In genomic region chr3:69388241-69388640, GRCh38 we compare ENCODE assay signal across 24 cellular contexts. TPM values are rescaled to one million over a fixed set of nuclear protein-coding genes. Genes with fewer than 3 reads are reported as not detected.
DNase-seq lines count a peak whose midpoint lies in the region; ATAC-seq, FAIRE-seq and TF ChIP-seq lines count a peak whose summit lies in the region.
"Had no signal": no experiment of that assay in that cellular context is flagged by ENCODE, and none has a peak within 500 bp of the region (broad histone marks: within the 10 kb centered on the region; RNA-seq: fewer than 3 reads in every experiment).

No MANE protein-coding gene starts in this region.

- H3K27me3 Mint-ChIP-seq in astrocyte (ENCODE audit: low read depth, unreplicated experiment) (peaks cover 12% of the 10 kb centered on the region), neural crest cell (ENCODE audit: low read depth) (peaks cover 51% of the 10 kb centered on the region)
- peaks cover 67% of the 10 kb centered on the region for H3K27me3 Mint-ChIP-seq in activated CD4-positive, alpha-beta memory T cell treated with anti-CD3 and anti-CD28 coated beads, Interleukin-2, amount 10 ng/mL, durations not matched to agents 7 days and 5 days

- WGBS in body of pancreas, 2 donors = 47 to 76% methylated on average over 4 of the region's 4 CpGs

- CTCF ChIA-PET in activated CD4-positive, alpha-beta memory T cell treated with anti-CD3 and anti-CD28 coated beads, Interleukin-2, amount 10 ng/mL, durations not matched to agents 7 days and 5 days (lab: Charles Lee) = interaction anchor here (0.8 to 3.6 kb wide), 2 partner anchors 10 to 22 kb away, joined by 3 to 8 read pairs; no protein-coding TSS in a partner anchor

- TF ChIP-seq CTCF in astrocyte (IDR thresholded peaks at IDR 0.05; ENCODE audit: insufficient read depth, low read depth, low read length) (no peak), neural crest cell (conservative IDR thresholded peaks at IDR 0.05) (no peak), body of pancreas (IDR thresholded peaks at IDR 0.05) (no peak)

- H3K9me3 Mint-ChIP-seq in astrocyte (ENCODE audit: unreplicated experiment) (no peaks in the 10 kb centered on the region), neural crest cell (no peaks in the 10 kb centered on the region)
- H3K9me3 Mint-ChIP-seq in activated CD4-positive, alpha-beta memory T cell treated with anti-CD3 and anti-CD28 coated beads, Interleukin-2, amount 10 ng/mL, durations not matched to agents 7 days and 5 days = no peaks in the 10 kb centered on the region
- H3K9me3 Mint-ChIP-seq: CD4-positive, alpha-beta memory T cell; H9 had no signal

- no peak overlapping the region for H3K4me3 ChIP-seq in astrocyte (ENCODE audit: insufficient read depth, low read depth, low read length)
- no peak overlapping the region for H3K4me3 ChIP-seq in body of pancreas

- H3K79me2 ChIP-seq in astrocyte (ENCODE audit: insufficient read depth, low read length) = no peaks in the 10 kb centered on the region

- H3K4me2 ChIP-seq in astrocyte (ENCODE audit: low read length) = no peak overlapping the region

- peak overlapping the region; percentile 31 for H3K27ac Mint-ChIP-seq in astrocyte (ENCODE audit: unreplicated experiment)
- H3K27ac Mint-ChIP-seq in neural crest cell (ENCODE audit: unreplicated experiment) = no peak overlapping the region
- no peak overlapping the region for H3K27ac Mint-ChIP-seq in activated CD4-positive, alpha-beta memory T cell treated with anti-CD3 and anti-CD28 coated beads, Interleukin-2, amount 10 ng/mL, durations not matched to agents 7 days and 5 days
- H3K27ac Mint-ChIP-seq: CD14-positive monocyte; CD4-positive, alpha-beta memory T cell; H9; IgD-negative memory B cell had no signal

- peaks cover 31% of the 10 kb centered on the region for H3K27me3 ChIP-seq in astrocyte (ENCODE audit: insufficient read depth, low read length)
- H3K27me3 ChIP-seq in body of pancreas = no peaks in the 10 kb centered on the region
- H3K27me3 ChIP-seq: BE2C had no signal

- H3K27ac ChIP-seq in astrocyte (ENCODE audit: low read depth, low read length) = no peak overlapping the region
- no peak overlapping the region for H3K27ac ChIP-seq in body of pancreas

- H3K9me3 ChIP-seq in astrocyte (ENCODE audit: insufficient read depth, low read depth, low read length) (no peaks in the 10 kb centered on the region), body of pancreas (no peaks in the 10 kb centered on the region)
- H3K9me3 ChIP-seq: BE2C had no signal

- no peak overlapping the region for H3K9ac ChIP-seq in astrocyte (ENCODE audit: low read length)

- FAIRE-seq in astrocyte (lab: Jason Lieb, UNC) = no peak
- FAIRE-seq: A204.1, G401.6, GM12891, GM18507, H1, HepG2 had no signal

- peaks cover 2% of the 10 kb centered on the region for H3K36me3 Mint-ChIP-seq in astrocyte (ENCODE audit: low read depth, unreplicated experiment)
- H3K36me3 Mint-ChIP-seq in neural crest cell (ENCODE audit: low read depth) = no peaks in the 10 kb centered on the region
- H3K36me3 Mint-ChIP-seq in activated CD4-positive, alpha-beta memory T cell treated with anti-CD3 and anti-CD28 coated beads, Interleukin-2, amount 10 ng/mL, durations not matched to agents 7 days and 5 days (ENCODE audit: low read depth) = no peaks in the 10 kb centered on the region
- H3K36me3 Mint-ChIP-seq: CD4-positive, alpha-beta memory T cell; IgD-negative memory B cell had no signal

- no peak overlapping the region for H3K4me3 Mint-ChIP-seq in astrocyte (ENCODE audit: unreplicated experiment)
- H3K4me3 Mint-ChIP-seq in neural crest cell = peak overlapping the region; percentile 12
- H3K4me3 Mint-ChIP-seq in activated CD4-positive, alpha-beta memory T cell treated with anti-CD3 and anti-CD28 coated beads, Interleukin-2, amount 10 ng/mL, durations not matched to agents 7 days and 5 days = no peak overlapping the region
- H3K4me3 Mint-ChIP-seq: CD14-positive monocyte, H9, IgD-negative memory B cell had no signal

- H2AFZ ChIP-seq in astrocyte (ENCODE audit: low read depth, low read length) = no peak overlapping the region

- no peaks in the 10 kb centered on the region for H4K20me1 ChIP-seq in astrocyte (ENCODE audit: insufficient read depth, low read length)

- DNase-seq in EL = peak; percentile 28
- DNase-seq in astrocyte (ENCODE audit: low read depth) = no peak
- no peak for DNase-seq in neural crest cell (ENCODE audit: low read depth, low spot score)
- no peak for DNase-seq in body of pancreas
- no peak for DNase-seq in activated CD4-positive, alpha-beta memory T cell treated with anti-CD3 and anti-CD28 coated beads, Interleukin-2, amount 10 ng/mL, durations not matched to agents 7 days and 5 days
- DNase-seq: ACHN; BE2C; Calu3; CD4-positive, alpha-beta memory T cell; DMS 273 treated with DMSO at 0.1 percent for 48 hours; DMS53; DND-41; H9; KBM-7 had no signal

- intact Hi-C loops in body of pancreas (cut with DNase I) = no loop called here

- ATAC-seq in body of pancreas (no peak), GM18505 (IDR thresholded peaks at IDR 0.05; ENCODE audit: unreplicated experiment) (no peak), HG02588 (IDR thresholded peaks at IDR 0.05; ENCODE audit: unreplicated experiment) (no peak)
- ATAC-seq: HepG2 had no signal

- POLR2A ChIA-PET in activated CD4-positive, alpha-beta memory T cell treated with anti-CD3 and anti-CD28 coated beads, Interleukin-2, amount 10 ng/mL, durations not matched to agents 7 days and 5 days (lab: Charles Lee) = interaction anchor here (1.4 kb wide), 1 partner anchor 22 kb away, joined by 3 read pairs; no protein-coding TSS in a partner anchor

- H3K36me3 ChIP-seq in astrocyte (ENCODE audit: insufficient read depth, low read length) (no peaks in the 10 kb centered on the region), body of pancreas (replicated peaks in 1 of 2; ENCODE audit: insufficient read depth in 1 of 2, low read depth in 2 of 2) (no peaks in the 10 kb centered on the region)
- H3K36me3 ChIP-seq: BE2C had no signal

- no peak for TF ChIP-seq POLR2A in body of pancreas (IDR thresholded peaks at IDR 0.05)
- TF ChIP-seq POLR2A in GM18505 (IDR thresholded peaks at IDR 0.05; ENCODE audit: borderline replicate concordance, extremely low read depth, insufficient read depth, insufficient read length) = no peak

- H3K4me1 ChIP-seq in astrocyte (ENCODE audit: insufficient read depth, low read length) = peaks cover 10% of the 10 kb centered on the region
- peaks cover 14% of the 10 kb centered on the region for H3K4me1 ChIP-seq in body of pancreas
- H3K4me1 ChIP-seq: BE2C had no signal

- peaks cover 11% of the 10 kb centered on the region for H3K4me1 Mint-ChIP-seq in astrocyte (ENCODE audit: low read depth, unreplicated experiment)
- H3K4me1 Mint-ChIP-seq in neural crest cell = peaks cover 46% of the 10 kb centered on the region
- peaks cover 9% of the 10 kb centered on the region for H3K4me1 Mint-ChIP-seq in activated CD4-positive, alpha-beta memory T cell treated with anti-CD3 and anti-CD28 coated beads, Interleukin-2, amount 10 ng/mL, durations not matched to agents 7 days and 5 days

RNA-seq across cellular contexts. Expression of gene FRMD4B, which starts 2.4 kb away (rescaled TPM):
- total RNA-seq in astrocyte (9.2 and 9.9 TPM in 2 replicates), neural crest cell (17.2 and 18.5 TPM in 2 replicates), body of pancreas (10 to 100 TPM in 1 of 2 donors, 1 to 10 TPM in 1; 7.3 to 14.3 TPM)
- total RNA-seq in activated CD4-positive, alpha-beta memory T cell treated with anti-CD3 and anti-CD28 coated beads, Interleukin-2, amount 10 ng/mL, durations not matched to agents 7 days and 5 days = 10 to 100 TPM; 69.5 to 72.4 TPM
